ENCODE assay signal across 17 cellular contexts in the genomic region with DNA sequence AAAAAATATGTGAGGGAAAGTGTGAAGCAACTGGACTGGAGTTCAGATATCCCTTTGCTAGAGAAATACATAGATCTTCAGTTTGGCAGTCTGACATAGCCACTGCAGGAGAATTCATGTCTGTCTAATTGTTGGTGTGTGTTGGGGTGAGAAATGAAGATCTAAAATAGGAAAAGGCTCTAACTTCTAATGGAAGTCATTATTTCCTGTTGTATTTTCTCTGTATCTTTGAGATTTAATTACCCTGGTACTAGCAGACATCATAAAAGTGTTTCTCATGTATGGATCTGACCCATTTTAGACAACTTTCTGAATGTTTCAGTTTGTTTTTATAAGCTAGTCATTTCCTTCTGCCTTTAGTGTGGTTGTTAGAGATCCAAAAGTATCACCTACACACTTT.
DNase-seq lines count a peak whose midpoint lies in the region; ATAC-seq, FAIRE-seq and TF ChIP-seq lines count a peak whose summit lies in the region.
"Had no signal": no experiment of that assay in that cellular context is flagged by ENCODE, and none has a peak within 500 bp of the region (broad histone marks: within the 10 kb centered on the region; RNA-seq: fewer than 3 reads in every experiment).

No MANE protein-coding gene starts in this region.

- H3K4me3 ChIP-seq in A549 = no peak overlapping the region
- H3K4me3 ChIP-seq in HUES6 (ENCODE audit: low read depth, low read length) = no peak overlapping the region
- H3K4me3 ChIP-seq in astrocyte of the spinal cord (ENCODE audit: low read depth, low read length) = no peak overlapping the region
- H3K4me3 ChIP-seq in dorsolateral prefrontal cortex = no peak overlapping the region
- H3K4me3 ChIP-seq in CD4-positive, alpha-beta memory T cell (ENCODE audit: low read length in 2 of 2) = no peak overlapping the region

- no peak overlapping the region for H3K4me3 Mint-ChIP-seq in CD4-positive, alpha-beta memory T cell

- H3K9me3 Mint-ChIP-seq in CD4-positive, alpha-beta memory T cell = no peaks in the 10 kb centered on the region

- TF ChIP-seq RAD21 in A549 (conservative IDR thresholded peaks at IDR 0.05 in 1 of 2, IDR thresholded peaks at IDR 0.05 in 1 of 2) = no peak

- H3K27me3 ChIP-seq in HUES6 (ENCODE audit: control insufficient read depth, insufficient read depth, low read length) (no peaks in the 10 kb centered on the region), dorsolateral prefrontal cortex (no peaks in the 10 kb centered on the region)
- H3K27me3 ChIP-seq in CD4-positive, alpha-beta memory T cell (ENCODE audit: insufficient read depth, low read length) = no peaks in the 10 kb centered on the region

- CTCF ChIA-PET in A549 (lab: Yijun Ruan, JAX) = interaction anchor here (0.9 to 1.1 kb wide), 2 partner anchors 11 to 13 kb away, joined by 3 to 4 read pairs; no protein-coding TSS in a partner anchor
- CTCF ChIA-PET in CD4-positive, alpha-beta memory T cell (lab: Charles Lee; ENCODE audit: partially characterized antibody) = interaction anchor here (1.7 kb wide), 1 partner anchor 83 kb away, joined by 3 read pairs; no protein-coding TSS in a partner anchor

- H3K4me2 ChIP-seq in A549 = no peak overlapping the region

- H3K4me1 ChIP-seq in A549 (no peaks in the 10 kb centered on the region), HUES6 (ENCODE audit: control insufficient read depth, insufficient read depth, low read length) (peaks cover 39% of the 10 kb centered on the region)
- peaks cover 8% of the 10 kb centered on the region for H3K4me1 ChIP-seq in CD4-positive, alpha-beta memory T cell (ENCODE audit: insufficient read depth, low read length)

- H3K36me3 Mint-ChIP-seq in CD4-positive, alpha-beta memory T cell = peaks cover 38 to 39% of the 10 kb centered on the region in 2 donors

- in situ Hi-C loops in astrocyte of the spinal cord (cut with HindIII; ENCODE audit: low sequenced_read_pairs) = no loop called here

- POLR2A ChIA-PET in A549 (lab: Yijun Ruan, JAX) = no interaction called here
- POLR2A ChIA-PET in CD4-positive, alpha-beta memory T cell (lab: Charles Lee; ENCODE audit: partially characterized antibody) = no interaction called here

- intact Hi-C loops in cardiac septum (cut with DNase I) = no loop called here
- intact Hi-C loops in dorsolateral prefrontal cortex (cut with DNase I) = no loop called here
- intact Hi-C loops in CD4-positive, alpha-beta memory T cell (cut with micrococcal nuclease) = no loop called here

- no peak overlapping the region for H3K27ac Mint-ChIP-seq in CD4-positive, alpha-beta memory T cell

- no peak for ATAC-seq in A549

- H3K36me3 ChIP-seq in HUES6 (ENCODE audit: control insufficient read depth, insufficient read depth, low read length) = peaks cover 15% of the 10 kb centered on the region
- peaks cover 11% of the 10 kb centered on the region for H3K36me3 ChIP-seq in CD4-positive, alpha-beta memory T cell (ENCODE audit: insufficient read depth, low read length)

- TF ChIP-seq POLR2A in A549 (IDR thresholded peaks at IDR 0.05; ENCODE audit: low read length) = no peak

- H3K9ac ChIP-seq in HUES6 (ENCODE audit: low read length) = no peak overlapping the region

- TF ChIP-seq EP300 in A549 (IDR thresholded peaks at IDR 0.05) = no peak

- peak; percentile 86 for FAIRE-seq in A549 (lab: Jason Lieb, UNC)

- H3K27ac ChIP-seq in A549 (no peak overlapping the region), HUES6 (ENCODE audit: low read depth, low read length) (peak overlapping the region; percentile 81), dorsolateral prefrontal cortex (peak overlapping the region in 24 of 59 donors; percentile 1 to 59 (median 26))
- no peak overlapping the region for H3K27ac ChIP-seq in CD4-positive, alpha-beta memory T cell (ENCODE audit: low read depth, low read length)
- H3K27ac ChIP-seq: 22Rv1 had no signal

- H3K9me3 ChIP-seq in A549 = no peaks in the 10 kb centered on the region
- no peaks in the 10 kb centered on the region for H3K9me3 ChIP-seq in HUES6 (ENCODE audit: control insufficient read depth, insufficient read depth, low read depth, low read length)
- H3K9me3 ChIP-seq in CD4-positive, alpha-beta memory T cell (ENCODE audit: control insufficient read depth in 1 of 2, low read length in 2 of 2) = no peaks in the 10 kb centered on the region
- H3K9me3 ChIP-seq: Caco-2 had no signal

- DNase-seq in A549 (ENCODE audit: low read depth in 1 of 2, low spot score in 1 of 2) (no peak), astrocyte of the spinal cord (ENCODE audit: low read depth, low spot score) (peak; percentile 30), fibroblast of peridontal ligament (ENCODE audit: extremely low read depth) (peak; percentile 28), cardiac septum (ENCODE audit: low spot score) (no peak), dorsolateral prefrontal cortex (no peak)
- DNase-seq in CD4-positive, alpha-beta memory T cell = no peak
- no peak for DNase-seq in activated naive CD4-positive, alpha-beta T cell (lab: John Stamatoyannopoulos, UW)
- DNase-seq: C1 segment of cervical spinal cord, Caco-2, Kasumi-1, NCI-H2029, NCI-H2171 treated with DMSO at 0.1 percent for 48 hours, NCI-H510A, SIG-M5, SW 1271 had no signal

- TF ChIP-seq CTCF in A549 (IDR thresholded peaks at IDR 0.05) = no peak
- no peak for TF ChIP-seq CTCF in astrocyte of the spinal cord (IDR thresholded peaks at IDR 0.05; ENCODE audit: low read depth, low read length)
- no peak for TF ChIP-seq CTCF in dorsolateral prefrontal cortex (IDR thresholded peaks at IDR 0.05 in 54 of 56, conservative IDR thresholded peaks at IDR 0.05 in 2 of 56; ENCODE audit: low read depth in 1 of 56, partially characterized antibody in 56 of 56)

- H3K27me3 Mint-ChIP-seq in CD4-positive, alpha-beta memory T cell = no peaks in the 10 kb centered on the region

- peaks cover 8 to 26% (median 18%) of the 10 kb centered on the region in 4 donors for H3K4me1 Mint-ChIP-seq in CD4-positive, alpha-beta memory T cell

TF ChIP-seq in A549, 52 proteins besides CTCF, POLR2A, EP300 and RAD21:
- TF ChIP-seq EHMT2 (IDR thresholded peaks at IDR 0.05; ENCODE audit: low read depth) = no peak
- no peak for TF ChIP-seq ZFP36 (IDR thresholded peaks at IDR 0.05; ENCODE audit: borderline replicate concordance, partially characterized antibody)
- no peak for TF ChIP-seq GATA3 (IDR thresholded peaks at IDR 0.05; ENCODE audit: borderline replicate concordance)
- TF ChIP-seq BCL3 (IDR thresholded peaks at IDR 0.05) = no peak
- TF ChIP-seq TP53 (CRISPR knock-in tag; IDR thresholded peaks at IDR 0.05) = no peak
- TF ChIP-seq HEYL (CRISPR knock-in tag; IDR thresholded peaks at IDR 0.05) = no peak
- no peak for TF ChIP-seq HMGXB4 (CRISPR knock-in tag; IDR thresholded peaks at IDR 0.05; ENCODE audit: borderline replicate concordance)
- no peak for TF ChIP-seq RNF2 (IDR thresholded peaks at IDR 0.05; ENCODE audit: borderline replicate concordance, low read depth)
- TF ChIP-seq MYC (IDR thresholded peaks at IDR 0.05; ENCODE audit: borderline replicate concordance, low read length) = no peak
- no peak for TF ChIP-seq CEBPB (IDR thresholded peaks at IDR 0.05)
- no peak for TF ChIP-seq RARB (CRISPR knock-in tag; IDR thresholded peaks at IDR 0.05)
- TF ChIP-seq USF2 (IDR thresholded peaks at IDR 0.05) = no peak
- TF ChIP-seq KDM1A (IDR thresholded peaks at IDR 0.05; ENCODE audit: low read depth) = no peak

Comparison
In these comparisons a context has a peak if more than half of its experiments do, and no peak if none do; other contexts are left out.
1. DNase-seq: peak in astrocyte of the spinal cord (single experiment) and fibroblast of peridontal ligament (single experiment); none in A549 (0 of 2), cardiac septum (single experiment), dorsolateral prefrontal cortex (0 of 10), CD4-positive, alpha-beta memory T cell (0 of 5) and activated naive CD4-positive, alpha-beta T cell (0 of 4).